ENCODE assay signal across 1 cellular context in genomic region chr2:43193996-43194869, GRCh38.
TF ChIP-seq lines count a peak whose summit lies in the region.

No MANE protein-coding gene starts in this region.

TF ChIP-seq in HepG2, 621 proteins besides CTCF, POLR2A, EP300 and RAD21 (continued from another document and continues in another):
- TF ChIP-seq ZNF597 (CRISPR knock-in tag; IDR thresholded peaks at IDR 0.05) (no peak), THYN1 (CRISPR knock-in tag; IDR thresholded peaks at IDR 0.05; ENCODE audit: borderline replicate concordance, low read depth) (no peak), ZNF563 (CRISPR knock-in tag; IDR thresholded peaks at IDR 0.05) (0 out of 2 replicates have a peak, but pooled peaks have one; percentile 72), ARID3A (IDR thresholded peaks at IDR 0.05; ENCODE audit: low read depth, low read length) (peak; percentile 99), ZNF225 (CRISPR knock-in tag; IDR thresholded peaks at IDR 0.05) (no peak; the same call in 1 of the 2 replicates), HMG20A (CRISPR knock-in tag; IDR thresholded peaks at IDR 0.05; ENCODE audit: borderline replicate concordance) (peak; percentile 95), ZNF20 (CRISPR knock-in tag; IDR thresholded peaks at IDR 0.05) (no peak), GATAD1 (CRISPR knock-in tag; IDR thresholded peaks at IDR 0.05) (peak; percentile 69), KAT2B (IDR thresholded peaks at IDR 0.05; ENCODE audit: borderline replicate concordance, low read depth, low read length) (no peak), ZNF709 (CRISPR knock-in tag; IDR thresholded peaks at IDR 0.05) (peak; percentile 74), ZNF143 (CRISPR knock-in tag; IDR thresholded peaks at IDR 0.05) (no peak), MATR3 (CRISPR knock-in tag; IDR thresholded peaks at IDR 0.05) (no peak), PREB (CRISPR knock-in tag; IDR thresholded peaks at IDR 0.05) (no peak), PBX3 (CRISPR knock-in tag; IDR thresholded peaks at IDR 0.05; ENCODE audit: borderline replicate concordance) (no peak), ZNF607 (CRISPR knock-in tag; IDR thresholded peaks at IDR 0.05; ENCODE audit: borderline replicate concordance) (no peak; the same call in 1 of the 2 replicates), TBX2 (CRISPR knock-in tag; IDR thresholded peaks at IDR 0.05; ENCODE audit: borderline replicate concordance) (peak; percentile 59; the same call in 1 of the 2 replicates), AKAP8 (CRISPR knock-in tag; IDR thresholded peaks at IDR 0.05) (peak; percentile 43; the same call in 1 of the 2 replicates), EZH2 (conservative IDR thresholded peaks at IDR 0.05; ENCODE audit: low read depth, low read length) (no peak), ZNF329 (CRISPR knock-in tag; IDR thresholded peaks at IDR 0.05; ENCODE audit: low read depth) (peak; percentile 88; the same call in 1 of the 2 replicates), HNRNPUL1 (IDR thresholded peaks at IDR 0.05; ENCODE audit: low read depth, low read length) (peak; percentile 98), ZNF644 (CRISPR knock-in tag; IDR thresholded peaks at IDR 0.05; ENCODE audit: low read depth) (0 out of 2 replicates have a peak, but pooled peaks have one; percentile 65), ZNF160 (CRISPR knock-in tag; IDR thresholded peaks at IDR 0.05) (peak; percentile 86), ZSCAN20 (CRISPR knock-in tag; IDR thresholded peaks at IDR 0.05; ENCODE audit: borderline replicate concordance) (no peak), GABPB1 (CRISPR knock-in tag; IDR thresholded peaks at IDR 0.05) (peak; percentile 46; the same call in 1 of the 2 replicates), HMGXB4 (CRISPR knock-in tag; IDR thresholded peaks at IDR 0.05; ENCODE audit: borderline replicate concordance in 1 of 2, low read depth in 1 of 2) (peak in 1 of 2 experiments; percentile 89; a peak in 2 of 4 replicates), ZSCAN25 (CRISPR knock-in tag; IDR thresholded peaks at IDR 0.05) (peak; percentile 92), MLXIP (CRISPR knock-in tag; IDR thresholded peaks at IDR 0.05; ENCODE audit: borderline replicate concordance) (peak; percentile 77), ZSCAN12 (CRISPR knock-in tag; IDR thresholded peaks at IDR 0.05) (no peak)
- TF ChIP-seq, protein P1, sequence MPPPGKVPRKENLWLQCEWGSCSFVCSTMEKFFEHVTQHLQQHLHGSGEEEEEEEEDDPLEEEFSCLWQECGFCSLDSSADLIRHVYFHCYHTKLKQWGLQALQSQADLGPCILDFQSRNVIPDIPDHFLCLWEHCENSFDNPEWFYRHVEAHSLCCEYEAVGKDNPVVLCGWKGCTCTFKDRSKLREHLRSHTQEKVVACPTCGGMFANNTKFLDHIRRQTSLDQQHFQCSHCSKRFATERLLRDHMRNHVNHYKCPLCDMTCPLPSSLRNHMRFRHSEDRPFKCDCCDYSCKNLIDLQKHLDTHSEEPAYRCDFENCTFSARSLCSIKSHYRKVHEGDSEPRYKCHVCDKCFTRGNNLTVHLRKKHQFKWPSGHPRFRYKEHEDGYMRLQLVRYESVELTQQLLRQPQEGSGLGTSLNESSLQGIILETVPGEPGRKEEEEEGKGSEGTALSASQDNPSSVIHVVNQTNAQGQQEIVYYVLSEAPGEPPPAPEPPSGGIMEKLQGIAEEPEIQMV (CRISPR knock-in tag; IDR thresholded peaks at IDR 0.05; ENCODE audit: low read depth), result no peak
- TF ChIP-seq, protein P2, sequence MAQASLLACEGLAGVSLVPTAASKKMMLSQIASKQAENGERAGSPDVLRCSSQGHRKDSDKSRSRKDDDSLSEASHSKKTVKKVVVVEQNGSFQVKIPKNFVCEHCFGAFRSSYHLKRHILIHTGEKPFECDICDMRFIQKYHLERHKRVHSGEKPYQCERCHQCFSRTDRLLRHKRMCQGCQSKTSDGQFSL (CRISPR knock-in tag; IDR thresholded peaks at IDR 0.05), result peak; percentile 77; the same call in 1 of the 2 replicates
- TF ChIP-seq, protein P3, sequence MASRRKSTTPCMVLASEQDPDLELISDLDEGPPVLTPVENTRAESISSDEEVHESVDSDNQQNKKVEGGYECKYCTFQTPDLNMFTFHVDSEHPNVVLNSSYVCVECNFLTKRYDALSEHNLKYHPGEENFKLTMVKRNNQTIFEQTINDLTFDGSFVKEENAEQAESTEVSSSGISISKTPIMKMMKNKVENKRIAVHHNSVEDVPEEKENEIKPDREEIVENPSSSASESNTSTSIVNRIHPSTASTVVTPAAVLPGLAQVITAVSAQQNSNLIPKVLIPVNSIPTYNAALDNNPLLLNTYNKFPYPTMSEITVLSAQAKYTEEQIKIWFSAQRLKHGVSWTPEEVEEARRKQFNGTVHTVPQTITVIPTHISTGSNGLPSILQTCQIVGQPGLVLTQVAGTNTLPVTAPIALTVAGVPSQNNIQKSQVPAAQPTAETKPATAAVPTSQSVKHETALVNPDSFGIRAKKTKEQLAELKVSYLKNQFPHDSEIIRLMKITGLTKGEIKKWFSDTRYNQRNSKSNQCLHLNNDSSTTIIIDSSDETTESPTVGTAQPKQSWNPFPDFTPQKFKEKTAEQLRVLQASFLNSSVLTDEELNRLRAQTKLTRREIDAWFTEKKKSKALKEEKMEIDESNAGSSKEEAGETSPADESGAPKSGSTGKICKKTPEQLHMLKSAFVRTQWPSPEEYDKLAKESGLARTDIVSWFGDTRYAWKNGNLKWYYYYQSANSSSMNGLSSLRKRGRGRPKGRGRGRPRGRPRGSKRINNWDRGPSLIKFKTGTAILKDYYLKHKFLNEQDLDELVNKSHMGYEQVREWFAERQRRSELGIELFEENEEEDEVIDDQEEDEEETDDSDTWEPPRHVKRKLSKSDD (CRISPR knock-in tag; IDR thresholded peaks at IDR 0.05; ENCODE audit: low read depth), result peak; percentile 87
- TF ChIP-seq, protein P4, sequence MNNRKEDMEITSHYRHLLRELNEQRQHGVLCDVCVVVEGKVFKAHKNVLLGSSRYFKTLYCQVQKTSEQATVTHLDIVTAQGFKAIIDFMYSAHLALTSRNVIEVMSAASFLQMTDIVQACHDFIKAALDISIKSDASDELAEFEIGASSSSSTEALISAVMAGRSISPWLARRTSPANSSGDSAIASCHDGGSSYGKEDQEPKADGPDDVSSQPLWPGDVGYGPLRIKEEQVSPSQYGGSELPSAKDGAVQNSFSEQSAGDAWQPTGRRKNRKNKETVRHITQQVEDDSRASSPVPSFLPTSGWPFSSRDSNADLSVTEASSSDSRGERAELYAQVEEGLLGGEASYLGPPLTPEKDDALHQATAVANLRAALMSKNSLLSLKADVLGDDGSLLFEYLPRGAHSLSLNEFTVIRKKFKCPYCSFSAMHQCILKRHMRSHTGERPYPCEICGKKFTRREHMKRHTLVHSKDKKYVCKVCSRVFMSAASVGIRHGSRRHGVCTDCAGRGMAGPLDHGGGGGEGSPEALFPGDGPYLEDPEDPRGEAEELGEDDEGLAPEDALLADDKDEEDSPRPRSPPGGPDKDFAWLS (CRISPR knock-in tag; IDR thresholded peaks at IDR 0.05; ENCODE audit: borderline replicate concordance), result no peak
- TF ChIP-seq, protein P5, sequence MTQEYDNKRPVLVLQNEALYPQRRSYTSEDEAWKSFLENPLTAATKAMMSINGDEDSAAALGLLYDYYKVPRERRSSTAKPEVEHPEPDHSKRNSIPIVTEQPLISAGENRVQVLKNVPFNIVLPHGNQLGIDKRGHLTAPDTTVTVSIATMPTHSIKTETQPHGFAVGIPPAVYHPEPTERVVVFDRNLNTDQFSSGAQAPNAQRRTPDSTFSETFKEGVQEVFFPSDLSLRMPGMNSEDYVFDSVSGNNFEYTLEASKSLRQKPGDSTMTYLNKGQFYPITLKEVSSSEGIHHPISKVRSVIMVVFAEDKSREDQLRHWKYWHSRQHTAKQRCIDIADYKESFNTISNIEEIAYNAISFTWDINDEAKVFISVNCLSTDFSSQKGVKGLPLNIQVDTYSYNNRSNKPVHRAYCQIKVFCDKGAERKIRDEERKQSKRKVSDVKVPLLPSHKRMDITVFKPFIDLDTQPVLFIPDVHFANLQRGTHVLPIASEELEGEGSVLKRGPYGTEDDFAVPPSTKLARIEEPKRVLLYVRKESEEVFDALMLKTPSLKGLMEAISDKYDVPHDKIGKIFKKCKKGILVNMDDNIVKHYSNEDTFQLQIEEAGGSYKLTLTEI (CRISPR knock-in tag; conservative IDR thresholded peaks at IDR 0.05), result no peak
- TF ChIP-seq, protein P6, sequence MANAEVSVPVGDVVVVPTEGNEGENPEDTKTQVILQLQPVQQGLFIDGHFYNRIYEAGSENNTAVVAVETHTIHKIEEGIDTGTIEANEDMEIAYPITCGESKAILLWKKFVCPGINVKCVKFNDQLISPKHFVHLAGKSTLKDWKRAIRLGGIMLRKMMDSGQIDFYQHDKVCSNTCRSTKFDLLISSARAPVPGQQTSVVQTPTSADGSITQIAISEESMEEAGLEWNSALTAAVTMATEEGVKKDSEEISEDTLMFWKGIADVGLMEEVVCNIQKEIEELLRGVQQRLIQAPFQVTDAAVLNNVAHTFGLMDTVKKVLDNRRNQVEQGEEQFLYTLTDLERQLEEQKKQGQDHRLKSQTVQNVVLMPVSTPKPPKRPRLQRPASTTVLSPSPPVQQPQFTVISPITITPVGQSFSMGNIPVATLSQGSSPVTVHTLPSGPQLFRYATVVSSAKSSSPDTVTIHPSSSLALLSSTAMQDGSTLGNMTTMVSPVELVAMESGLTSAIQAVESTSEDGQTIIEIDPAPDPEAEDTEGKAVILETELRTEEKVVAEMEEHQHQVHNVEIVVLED (CRISPR knock-in tag; IDR thresholded peaks at IDR 0.05; ENCODE audit: borderline replicate concordance), result peak; percentile 55; the same call in 1 of the 2 replicates
